In the genomic region with DNA sequence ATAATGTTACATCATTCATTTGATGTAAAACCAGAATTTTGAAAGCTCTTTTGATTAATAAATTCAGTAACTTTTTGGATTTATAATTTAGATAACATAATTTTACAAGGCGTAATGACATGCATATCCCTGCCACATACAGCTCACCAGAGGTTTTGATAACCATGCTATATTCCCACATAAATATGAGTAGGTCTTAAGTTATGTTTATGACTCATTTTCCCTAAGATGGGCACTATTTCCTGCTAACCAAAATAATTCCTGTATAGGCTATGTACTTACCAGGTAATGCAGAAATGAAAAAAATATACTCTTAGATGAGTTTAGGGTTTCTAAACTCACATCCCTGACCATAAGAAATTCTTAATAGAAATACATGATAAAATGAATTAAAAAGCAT, we compare ENCODE assay signal across 20 cellular contexts.
DNase-seq lines count a peak whose midpoint lies in the region; ATAC-seq, FAIRE-seq and TF ChIP-seq lines count a peak whose summit lies in the region.
"Had no signal": no experiment of that assay in that cellular context is flagged by ENCODE, and none has a peak within 500 bp of the region (broad histone marks: within the 10 kb centered on the region; RNA-seq: fewer than 3 reads in every experiment).

No MANE protein-coding gene starts in this region.

- H3K4me3 ChIP-seq in astrocyte of the spinal cord (ENCODE audit: low read depth, low read length), result no peak overlapping the region
- H3K4me3 ChIP-seq: BLaER1 treated with 17β-estradiol and CSF1 and Interleukin-3, amounts not matched to agents 10 nM and 100 nM; Peyer's patch; SK-N-MC had no signal

- peak; percentile 1 for DNase-seq in H54 (ENCODE audit: insufficient read length, low spot score)
- DNase-seq in NCI-H226, result peak; percentile 67
- peak; percentile 12 for DNase-seq in astrocyte of the spinal cord (ENCODE audit: low read depth, low spot score)
- DNase-seq in glomerular visceral epithelial cell (ENCODE audit: extremely low spot score), result peak; percentile 6
- DNase-seq in activated CD4-positive, CD25-positive, alpha-beta regulatory T cell (lab: John Stamatoyannopoulos, UW), result no peak
- no peak for DNase-seq in NCI-H1694 (lab: John Stamatoyannopoulos, UW)
- DNase-seq in DMS153 treated with DMSO at 0.1 percent for 48 hours (lab: John Stamatoyannopoulos, UW; ENCODE audit: unreplicated experiment), result no peak
- DNase-seq: Calu3; CD8-positive, alpha-beta T cell; DMS53; KG1; NCI-H1048; NCI-H1436; NCI-H2081; Peyer's patch; SHP77 had no signal

- TF ChIP-seq CTCF in astrocyte of the spinal cord (IDR thresholded peaks at IDR 0.05; ENCODE audit: low read depth, low read length), result no peak

- no peak for TF ChIP-seq POLR2A in H54 (IDR thresholded peaks at IDR 0.05; ENCODE audit: low read depth, low read length)

- in situ Hi-C loops in astrocyte of the spinal cord (cut with HindIII; ENCODE audit: low sequenced_read_pairs), result no loop called here

- FAIRE-seq in H54 (lab: Jason Lieb, UNC), result peak; percentile 71
- FAIRE-seq: HepG2 had no signal

- ATAC-seq in HG02642 (IDR thresholded peaks at IDR 0.05; ENCODE audit: poor library complexity, unreplicated experiment), result no peak
- ATAC-seq: CD8-positive, alpha-beta T cell; HepG2 had no signal

Comparison
In these comparisons a context has a peak if more than half of its experiments do, and no peak if none do; other contexts are left out.
1. DNase-seq: peak in H54 (single experiment), NCI-H226 (single experiment), astrocyte of the spinal cord (single experiment) and glomerular visceral epithelial cell (single experiment); none in activated CD4-positive, CD25-positive, alpha-beta regulatory T cell (0 of 4), NCI-H1694 (single experiment) and DMS153 treated with DMSO at 0.1 percent for 48 hours (single experiment).